Comparison of ENCODE assay signal across 10 cellular contexts in genomic region chr4:86653237-86653865, GRCh38. TPM values are rescaled to one million over a fixed set of nuclear protein-coding genes. Genes with fewer than 3 reads are reported as not detected.
DNase-seq lines count a peak whose midpoint lies in the region; ATAC-seq, FAIRE-seq and TF ChIP-seq lines count a peak whose summit lies in the region.
"Had no signal": no experiment of that assay in that cellular context is flagged by ENCODE, and none has a peak within 500 bp of the region (broad histone marks: within the 10 kb centered on the region; RNA-seq: fewer than 3 reads in every experiment).

No MANE protein-coding gene starts in this region.

- no peak overlapping the region for H2AFZ ChIP-seq in HepG2 (ENCODE audit: low read length)

- no peaks in the 10 kb centered on the region for H3K36me3 Mint-ChIP-seq in Calu3 (ENCODE audit: insufficient read depth, unreplicated experiment)
- H3K36me3 Mint-ChIP-seq in activated naive CD8-positive, alpha-beta T cell treated with anti-CD3 and anti-CD28 coated beads for 36 hours, result peaks cover 4% of the 10 kb centered on the region

- DNase-seq in Calu3 (peak; percentile 4), HFF-Myc (ENCODE audit: extremely low read depth, low read depth) (no peak), HepG2 (ENCODE audit: low spot score) (peak; percentile 3), NCI-H510A (lab: John Stamatoyannopoulos, UW) (no peak), upper lobe of left lung (no peak)
- peak; percentile 10 for DNase-seq in activated naive CD8-positive, alpha-beta T cell treated with anti-CD3 and anti-CD28 coated beads for 36 hours
- DNase-seq: activated naive CD8-positive, alpha-beta T cell treated with anti-CD3 and anti-CD28 coated beads, Interleukin-2, amount 10 ng/mL, durations not matched to agents 7 days and 5 days; NCI-H1048 had no signal

- no peak overlapping the region for H3K27ac ChIP-seq in HepG2 (ENCODE audit: extremely low read length, insufficient read depth, low read length)
- no peak overlapping the region for H3K27ac ChIP-seq in upper lobe of left lung

- intact Hi-C loops in Calu3 (cut with micrococcal nuclease; ENCODE audit: unreplicated experiment) (no loop called here), HepG2 (cut with micrococcal nuclease; ENCODE audit: unreplicated experiment) (loop anchor here (2.0 kb wide), 1 partner anchor 241 kb away; no protein-coding TSS in a partner anchor)

- H3K4me3 Mint-ChIP-seq in Calu3 (ENCODE audit: low read depth, unreplicated experiment), result no peak overlapping the region
- H3K4me3 Mint-ChIP-seq in activated naive CD8-positive, alpha-beta T cell treated with anti-CD3 and anti-CD28 coated beads for 36 hours, result no peak overlapping the region
- H3K4me3 Mint-ChIP-seq: activated naive CD8-positive, alpha-beta T cell treated with anti-CD3 and anti-CD28 coated beads, Interleukin-2, amount 10 ng/mL, durations not matched to agents 7 days and 5 days had no signal

- CTCF ChIA-PET in Calu3 (lab: Charles Lee) (interaction anchor here (0.7 kb wide), 1 partner anchor 421 kb away, joined by 3 read pairs; no protein-coding TSS in a partner anchor), HepG2 (lab: Yijun Ruan, JAX; ENCODE audit: low intra/inter-chr PET ratio, low total read pairs) (no interaction called here)

- H3K9me3 ChIP-seq in HepG2 (ENCODE audit: low read length), result peaks cover 24% of the 10 kb centered on the region
- peaks cover 7 to 33% (median 31%) of the 10 kb centered on the region in 4 donors for H3K9me3 ChIP-seq in upper lobe of left lung

- H3K4me2 ChIP-seq in HepG2 (ENCODE audit: low read depth, low read length), result no peak overlapping the region

- in situ Hi-C loops in HepG2 (cut with HindIII; ENCODE audit: extremely low pct_ligation_motif_present, low pct_unique_long_range_greater_than_20kb), result no loop called here

- ATAC-seq in HepG2 (no peak), esophagus mucosa (no peak), GM18867 (IDR thresholded peaks at IDR 0.05; ENCODE audit: unreplicated experiment) (no peak), upper lobe of left lung (ENCODE audit: low FRiP score in 2 of 2) (no peak)

- no peaks in the 10 kb centered on the region for H3K4me1 ChIP-seq in HepG2 (ENCODE audit: insufficient read depth, low read length)
- no peaks in the 10 kb centered on the region for H3K4me1 ChIP-seq in upper lobe of left lung

- no peak for TF ChIP-seq POLR2A in HepG2 (IDR thresholded peaks at IDR 0.05; ENCODE audit: insufficient read depth in 1 of 2, low read depth in 2 of 2, low read length in 2 of 2)
- no peak for TF ChIP-seq POLR2A in upper lobe of left lung (IDR thresholded peaks at IDR 0.05)

- H3K36me3 ChIP-seq in HepG2 (replicated peaks in 1 of 2; ENCODE audit: control insufficient read depth in 1 of 2, insufficient read depth in 2 of 2, low read length in 2 of 2) (no peaks in the 10 kb centered on the region), upper lobe of left lung (no peaks in the 10 kb centered on the region)

- H4K20me1 ChIP-seq in HepG2 (ENCODE audit: insufficient read depth, low read length), result no peaks in the 10 kb centered on the region

- TF ChIP-seq CTCF in Calu3 (IDR thresholded peaks at IDR 0.05; ENCODE audit: unreplicated experiment), result peak; percentile 18
- peak; percentile 41 for TF ChIP-seq CTCF in HFF-Myc (IDR thresholded peaks at IDR 0.05; ENCODE audit: low read depth, low read length, missing control alignments)
- TF ChIP-seq CTCF in HepG2 (CRISPR knock-in tag; IDR thresholded peaks at IDR 0.05), result peak; percentile 23; the same call in 1 of the 2 replicates
- no peak for TF ChIP-seq CTCF in upper lobe of left lung (IDR thresholded peaks at IDR 0.05)

- TF ChIP-seq EP300 in HepG2 (IDR thresholded peaks at IDR 0.05; ENCODE audit: low read depth in 2 of 2, low read length in 2 of 2) (no peak), HepG2 (CRISPR knock-in tag; IDR thresholded peaks at IDR 0.05; ENCODE audit: borderline replicate concordance) (no peak), upper lobe of left lung (IDR thresholded peaks at IDR 0.05) (no peak)

- peaks cover 15% of the 10 kb centered on the region for H3K9me3 Mint-ChIP-seq in Calu3 (ENCODE audit: low read depth, unreplicated experiment)
- H3K9me3 Mint-ChIP-seq in activated naive CD8-positive, alpha-beta T cell treated with anti-CD3 and anti-CD28 coated beads for 36 hours, result peaks cover 25% of the 10 kb centered on the region

- H3K79me2 ChIP-seq in HepG2 (ENCODE audit: insufficient read depth, low read length), result no peaks in the 10 kb centered on the region

- no peaks in the 10 kb centered on the region for H3K27me3 Mint-ChIP-seq in Calu3 (ENCODE audit: unreplicated experiment)
- H3K27me3 Mint-ChIP-seq in activated naive CD8-positive, alpha-beta T cell treated with anti-CD3 and anti-CD28 coated beads for 36 hours, result no peaks in the 10 kb centered on the region

- 2% methylated on average over 4 of the region's 4 CpGs for WGBS in HepG2 (ENCODE audit: low lambda C conversion rate)
- WGBS in upper lobe of left lung, 2 donors, result 81% methylated on average over 4 of the region's 4 CpGs

- H3K27me3 ChIP-seq in HepG2 (ENCODE audit: control insufficient read depth in 1 of 2, insufficient read depth in 2 of 2, low read length in 2 of 2) (no peaks in the 10 kb centered on the region), upper lobe of left lung (no peaks in the 10 kb centered on the region)

- no peak overlapping the region for H3K9ac ChIP-seq in HepG2 (ENCODE audit: insufficient read depth, low read depth, low read length)

- BruUV-seq in Calu3 (replicated peaks; lab: Mats Ljungman, UMichigan) (no TSS peak), HepG2 (replicated peaks; lab: Mats Ljungman, UMichigan) (no TSS peak)

- POLR2A ChIA-PET in HepG2 (lab: Yijun Ruan, JAX), result no interaction called here

- H3K27ac Mint-ChIP-seq in Calu3 (ENCODE audit: unreplicated experiment), result no peak overlapping the region
- no peak overlapping the region for H3K27ac Mint-ChIP-seq in activated naive CD8-positive, alpha-beta T cell treated with anti-CD3 and anti-CD28 coated beads for 36 hours
- H3K27ac Mint-ChIP-seq: activated naive CD8-positive, alpha-beta T cell treated with anti-CD3 and anti-CD28 coated beads, Interleukin-2, amount 10 ng/mL, durations not matched to agents 7 days and 5 days had no signal

- FAIRE-seq in HepG2 (lab: Jason Lieb, UNC), result no peak

- no peak for TF ChIP-seq RAD21 in HepG2 (CRISPR knock-in tag; IDR thresholded peaks at IDR 0.05)

- H3K4me3 ChIP-seq in HFF-Myc (replicated peaks; ENCODE audit: low read depth, low read length) (no peak overlapping the region), HepG2 (replicated peaks in 1 of 3; ENCODE audit: insufficient read depth in 1 of 3, low read depth in 2 of 3, low read length in 3 of 3) (no peak overlapping the region), upper lobe of left lung (no peak overlapping the region)

- H3K4me1 Mint-ChIP-seq in Calu3 (ENCODE audit: low read depth, unreplicated experiment), result no peaks in the 10 kb centered on the region
- no peaks in the 10 kb centered on the region for H3K4me1 Mint-ChIP-seq in activated naive CD8-positive, alpha-beta T cell treated with anti-CD3 and anti-CD28 coated beads for 36 hours
- H3K4me1 Mint-ChIP-seq: activated naive CD8-positive, alpha-beta T cell treated with anti-CD3 and anti-CD28 coated beads, Interleukin-2, amount 10 ng/mL, durations not matched to agents 7 days and 5 days had no signal

TF ChIP-seq in HepG2, 621 proteins besides CTCF, POLR2A, EP300 and RAD21 (continues in another document):
- TF ChIP-seq ZNF34 (CRISPR knock-in tag; IDR thresholded peaks at IDR 0.05; ENCODE audit: borderline replicate concordance), result no peak
- TF ChIP-seq REL (CRISPR knock-in tag; conservative IDR thresholded peaks at IDR 0.05), result no peak
- TF ChIP-seq, protein P1, sequence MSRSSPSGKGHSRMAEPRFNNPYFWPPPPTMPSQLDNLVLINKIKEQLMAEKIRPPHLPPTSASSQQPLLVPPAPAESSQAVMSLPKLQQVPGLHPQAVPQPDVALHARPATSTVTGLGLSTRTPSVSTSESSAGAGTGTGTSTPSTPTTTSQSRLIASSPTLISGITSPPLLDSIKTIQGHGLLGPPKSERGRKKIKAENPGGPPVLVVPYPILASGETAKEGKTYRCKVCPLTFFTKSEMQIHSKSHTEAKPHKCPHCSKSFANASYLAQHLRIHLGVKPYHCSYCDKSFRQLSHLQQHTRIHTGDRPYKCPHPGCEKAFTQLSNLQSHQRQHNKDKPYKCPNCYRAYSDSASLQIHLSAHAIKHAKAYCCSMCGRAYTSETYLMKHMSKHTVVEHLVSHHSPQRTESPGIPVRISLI (CRISPR knock-in tag; IDR thresholded peaks at IDR 0.05; ENCODE audit: borderline replicate concordance), result 0 out of 2 replicates have a peak, but pooled peaks have one; percentile 16

RNA-seq across cellular contexts. Expression of gene PTPN13, which starts 59.2 kb away (rescaled TPM):
- total RNA-seq in Calu3 (2022), result 22.2 and 23.3 TPM in 2 replicates
- under 1 TPM; 0.02 to 0.10 TPM for total RNA-seq in activated naive CD8-positive, alpha-beta T cell treated with anti-CD3 and anti-CD28 coated beads for 36 hours
- not detected in 2 replicates for total RNA-seq in HepG2 (2016; rRNA removed; fragmentation: Illumina TruSeq; extraction: Trizol)
- not detected in 2 replicates for total RNA-seq in HepG2 (2016; cell fraction: cytosol; rRNA removed; fragmentation: Illumina TruSeq; extraction: Trizol; ENCODE audit: low read depth)
- total RNA-seq in HepG2 (2016; cell fraction: insoluble cytoplasmic fraction; rRNA removed; fragmentation: Illumina TruSeq; extraction: Trizol), result not detected in 2 replicates
- total RNA-seq in HepG2 (2016; cell fraction: membrane; rRNA removed; fragmentation: Illumina TruSeq; extraction: Trizol), result not detected in 2 replicates
- total RNA-seq in HepG2 (2016; cell fraction: nucleus; rRNA removed; fragmentation: Illumina TruSeq; extraction: Trizol), result not detected in 2 replicates
- polyA plus RNA-seq in HepG2 (2011; rRNA removed), result not detected in 2 replicates
- polyA plus RNA-seq in HepG2 (2011; cell fraction: cytosol; rRNA removed), result under 0.01 TPM in 1 of 2 replicates, not detected in the other
- polyA plus RNA-seq in HepG2 (2011; cell fraction: nucleus; rRNA removed), result 0.02 TPM in 1 of 2 replicates, not detected in the other
- polyA plus RNA-seq in HepG2 (2012), result not detected in 2 replicates
- polyA plus RNA-seq in HepG2 (2016; cell fraction: cytosol; fragmentation: Illumina TruSeq; extraction: Trizol; ENCODE audit: low read depth), result not detected in 2 replicates
- polyA plus RNA-seq in HepG2 (2016; cell fraction: insoluble cytoplasmic fraction; fragmentation: Illumina TruSeq; extraction: Trizol; ENCODE audit: low read depth), result not detected in 2 replicates
- not detected in 2 replicates for polyA plus RNA-seq in HepG2 (2016; cell fraction: membrane; fragmentation: Illumina TruSeq; extraction: Trizol; ENCODE audit: low read depth)
- polyA plus RNA-seq in HepG2 (2016; cell fraction: nucleus; fragmentation: Illumina TruSeq; extraction: Trizol; ENCODE audit: insufficient read depth, low read depth), result not detected in 2 replicates
- polyA minus RNA-seq in HepG2 (2011; rRNA and poly(A)+ RNA removed; ENCODE audit: low replicate concordance), result 8.6 TPM in 1 of 2 replicates, not detected in the other
- polyA minus RNA-seq in HepG2 (2011; cell fraction: cytosol; rRNA and poly(A)+ RNA removed), result not detected in 2 replicates
- polyA minus RNA-seq in HepG2 (2011; cell fraction: nucleus; rRNA and poly(A)+ RNA removed), result not detected in 2 replicates
- total RNA-seq in esophagus mucosa, result 87.3 TPM
- total RNA-seq in upper lobe of left lung, result 100 to 1,000 TPM in 2 of 6 donors, 10 to 100 TPM in 4; 50.1 to 163 (median 96.7) TPM

Comparison
In these comparisons a context has a peak if more than half of its experiments do, and no peak if none do; other contexts are left out.
1. DNase-seq: peak in Calu3 (single experiment), activated naive CD8-positive, alpha-beta T cell treated with anti-CD3 and anti-CD28 coated beads for 36 hours (single experiment) and HepG2 (single experiment); none in HFF-Myc (single experiment), NCI-H510A (single experiment) and upper lobe of left lung (0 of 2).
2. CTCF ChIP-seq: peak in Calu3 (single experiment), HFF-Myc (single experiment) and HepG2 (single experiment); none in upper lobe of left lung (0 of 6).
3. RNA of gene PTPN13, which starts 59.2 kb away (total RNA-seq): 50.1 to 163 TPM in upper lobe of left lung, 87.3 TPM in esophagus mucosa (single experiment) and 22.2 to 23.3 TPM in Calu3; 0.02 to 0.10 TPM in activated naive CD8-positive, alpha-beta T cell treated with anti-CD3 and anti-CD28 coated beads for 36 hours and not detected in HepG2; every median in the first group is over 10 times any median in the second.